39 cellular contexts compared by ENCODE assay signal in the genomic region with DNA sequence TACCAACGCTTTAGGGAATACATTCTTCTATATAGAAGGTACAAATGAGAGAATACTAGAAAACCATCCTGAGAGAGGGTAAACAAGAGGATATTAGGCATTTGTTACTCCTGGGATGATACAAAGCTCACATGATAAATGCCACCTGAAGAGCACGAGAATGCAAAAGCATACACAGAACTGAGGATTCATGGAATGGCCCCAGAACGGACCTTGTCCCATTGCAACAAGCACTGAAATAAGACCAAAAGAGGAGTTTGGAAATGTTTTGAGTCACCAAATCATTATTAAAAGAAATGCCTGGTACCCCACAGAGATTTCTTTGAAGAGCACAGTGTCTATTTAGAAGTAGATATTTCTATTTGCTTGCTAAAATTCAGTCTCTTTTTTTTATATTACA.
"Had no signal": no experiment of that assay in that cellular context is flagged by ENCODE, and none has a peak within 500 bp of the region (broad histone marks: within the 10 kb centered on the region; RNA-seq: fewer than 3 reads in every experiment).

No MANE protein-coding gene starts in this region.

- FAIRE-seq: astrocyte, bronchial epithelial cell had no signal

- H3K36me3 ChIP-seq: adrenal gland, ascending aorta, brain microvascular endothelial cell, breast epithelium, cardiac muscle cell had no signal

- H3K27me3 ChIP-seq: adrenal gland, ascending aorta, body of pancreas, brain microvascular endothelial cell, breast epithelium, cardiac muscle cell had no signal

- DNase-seq: activated effector memory CD4-positive, alpha-beta T cell treated with anti-CD3 and anti-CD28 coated beads, Interleukin-2, amount 50 U/mL, for 16 hours; activated effector memory CD4-positive, alpha-beta T cell treated with Interleukin-2 at 50 U/mL for 16 hours; activated gamma-delta T cell; activated gamma-delta T cell treated with Interleukin-2 at 50 U/mL for 16 hours; activated naive CD4-positive, alpha-beta T cell; activated naive CD4-positive, alpha-beta T cell treated with anti-CD3 and anti-CD28 coated beads for 36 hours; activated naive CD4-positive, alpha-beta T cell treated with anti-CD3 and anti-CD28 coated beads, Interleukin-2, amount 10 ng/mL, durations not matched to agents 7 days and 5 days; activated naive CD4-positive, alpha-beta T cell treated with anti-CD3 and anti-CD28 coated beads, Interleukin-2, amount 50 U/mL, for 16 hours; activated naive CD4-positive, alpha-beta T cell treated with Interleukin-2 at 50 U/mL for 16 hours; activated naive CD8-positive, alpha-beta T cell treated with anti-CD3 and anti-CD28 coated beads for 36 hours; activated naive CD8-positive, alpha-beta T cell treated with anti-CD3 and anti-CD28 coated beads, Interleukin-2, amount 10 ng/mL, durations not matched to agents 7 days and 5 days; activated naive CD8-positive, alpha-beta T cell treated with anti-CD3 and anti-CD28 coated beads, Interleukin-2, amount 50 U/mL, for 24 hours; activated T-cell treated with anti-CD3 and anti-CD28 coated beads, Interleukin-2, amount 50 U/mL, for 24 hours; activated T-cell treated with anti-CD3 and anti-CD28 coated beads, Interleukin-2, amount 50 U/mL, for 4 hours; activated T-cell treated with anti-CD3 and anti-CD28 coated beads, Interleukin-2, amount 50 U/mL, for 48 hours; activated T-cell treated with anti-CD3 and anti-CD28 coated beads, Interleukin-2, amount 50 U/mL, for 72 hours; adrenal gland; amniotic stem cell; amygdala; anterior cingulate cortex; aorta; body of pancreas; brain microvascular endothelial cell; caudate nucleus; central memory CD4-positive, alpha-beta T cell; cerebellar nuclear complex had no signal

- H3K4me1 Mint-ChIP-seq: activated naive CD8-positive, alpha-beta T cell treated with anti-CD3 and anti-CD28 coated beads for 36 hours had no signal

- H3K27me3 Mint-ChIP-seq: activated naive CD4-positive, alpha-beta T cell treated with anti-CD3 and anti-CD28 coated beads, Interleukin-2, amount 10 ng/mL, durations not matched to agents 7 days and 5 days; activated naive CD4-positive, alpha-beta T cell treated with anti-CD3 and anti-CD28 coated beads, Interleukin-2, amount 50 U/mL, for 24 hours; activated naive CD8-positive, alpha-beta T cell; activated naive CD8-positive, alpha-beta T cell treated with anti-CD3 and anti-CD28 coated beads for 36 hours; activated T-cell treated with anti-CD3 and anti-CD28 coated beads, Interleukin-2, amount 50 U/mL, for 24 hours; activated T-helper 17 cell treated with anti-CD3 and anti-CD28 coated beads, Interleukin-2, amount 50 U/mL, for 72 hours; brain; central memory CD8-positive, alpha-beta T cell had no signal

- H3K9me3 Mint-ChIP-seq: activated naive CD4-positive, alpha-beta T cell treated with anti-CD3 and anti-CD28 coated beads for 36 hours; activated naive CD4-positive, alpha-beta T cell treated with anti-CD3 and anti-CD28 coated beads, Interleukin-2, amount 10 ng/mL, durations not matched to agents 7 days and 5 days; activated naive CD4-positive, alpha-beta T cell treated with anti-CD3 and anti-CD28 coated beads, Interleukin-2, amount 50 U/mL, for 24 hours; activated naive CD4-positive, alpha-beta T cell treated with anti-CD3 and anti-CD28 coated beads, Interleukin-2, amount 50 U/mL, for 72 hours; activated naive CD8-positive, alpha-beta T cell treated with anti-CD3 and anti-CD28 coated beads for 36 hours; activated naive CD8-positive, alpha-beta T cell treated with anti-CD3 and anti-CD28 coated beads, Interleukin-2, amount 10 ng/mL, durations not matched to agents 7 days and 5 days; activated naive CD8-positive, alpha-beta T cell treated with anti-CD3 and anti-CD28 coated beads, Interleukin-2, amount 50 U/mL, for 24 hours; activated T-cell treated with anti-CD3 and anti-CD28 coated beads, Interleukin-2, amount 50 U/mL, for 24 hours; activated T-cell treated with anti-CD3 and anti-CD28 coated beads, Interleukin-2, amount 50 U/mL, for 4 hours; activated T-cell treated with anti-CD3 and anti-CD28 coated beads, Interleukin-2, amount 50 U/mL, for 72 hours; activated T-helper 1 cell treated with anti-CD3 and anti-CD28 coated beads, Interleukin-12 subunit alpha, Interleukin-12 subunit beta, Interleukin-2, Interleukin-4 antibody, amounts not matched to agents 30 ng/mL and 10 ng/mL and 1 ng/mL, durations not matched to agents 14 hours and 24 hours and 36 hours; activated T-helper 17 cell treated with anti-CD3 and anti-CD28 coated beads, Interleukin-2, amount 50 U/mL, for 72 hours; activated T-helper 2 cell treated with anti-CD3 and anti-CD28 coated beads, Interferon-gamma antibody, Interleukin-2, Interleukin-4, amounts not matched to agents 10 μg/mL and 5 μg/mL and 100 μg/mL, durations not matched to agents 14 hours and 24 hours and 36 hours; central memory CD8-positive, alpha-beta T cell had no signal

- H3K4me1 ChIP-seq: body of pancreas, breast epithelium had no signal

- H3K9me3 ChIP-seq: adrenal gland, ascending aorta, body of pancreas, breast epithelium had no signal

- H3K4me3 ChIP-seq: adrenal gland, ascending aorta, body of pancreas, breast epithelium, cardiac muscle cell had no signal

- H3K4me3 Mint-ChIP-seq: activated naive CD4-positive, alpha-beta T cell treated with anti-CD3 and anti-CD28 coated beads for 36 hours; activated naive CD4-positive, alpha-beta T cell treated with anti-CD3 and anti-CD28 coated beads, Interleukin-2, amount 10 ng/mL, durations not matched to agents 7 days and 5 days; activated naive CD4-positive, alpha-beta T cell treated with anti-CD3 and anti-CD28 coated beads, Interleukin-2, amount 50 U/mL, for 24 hours; activated naive CD8-positive, alpha-beta T cell; activated naive CD8-positive, alpha-beta T cell treated with anti-CD3 and anti-CD28 coated beads for 36 hours; activated naive CD8-positive, alpha-beta T cell treated with anti-CD3 and anti-CD28 coated beads, Interleukin-2, amount 10 ng/mL, durations not matched to agents 7 days and 5 days; activated naive CD8-positive, alpha-beta T cell treated with anti-CD3 and anti-CD28 coated beads, Interleukin-2, amount 50 U/mL, for 24 hours; activated T-cell treated with anti-CD3 and anti-CD28 coated beads, Interleukin-2, amount 50 U/mL, for 24 hours; activated T-cell treated with anti-CD3 and anti-CD28 coated beads, Interleukin-2, amount 50 U/mL, for 4 hours; activated T-cell treated with anti-CD3 and anti-CD28 coated beads, Interleukin-2, amount 50 U/mL, for 72 hours; activated T-helper 1 cell treated with anti-CD3 and anti-CD28 coated beads, Interleukin-12 subunit alpha, Interleukin-12 subunit beta, Interleukin-2, Interleukin-4 antibody, amounts not matched to agents 30 ng/mL and 10 ng/mL and 1 ng/mL, durations not matched to agents 14 hours and 24 hours and 36 hours; activated T-helper 17 cell treated with anti-CD3 and anti-CD28 coated beads, Interleukin-2, amount 50 U/mL, for 72 hours; brain; central memory CD8-positive, alpha-beta T cell had no signal

- H3K36me3 Mint-ChIP-seq: activated naive CD4-positive, alpha-beta T cell treated with anti-CD3 and anti-CD28 coated beads, Interleukin-2, amount 10 ng/mL, durations not matched to agents 7 days and 5 days; activated naive CD4-positive, alpha-beta T cell treated with anti-CD3 and anti-CD28 coated beads, Interleukin-2, amount 50 U/mL, for 24 hours; activated naive CD4-positive, alpha-beta T cell treated with anti-CD3 and anti-CD28 coated beads, Interleukin-2, amount 50 U/mL, for 72 hours; activated naive CD8-positive, alpha-beta T cell; activated naive CD8-positive, alpha-beta T cell treated with anti-CD3 and anti-CD28 coated beads for 36 hours; activated naive CD8-positive, alpha-beta T cell treated with anti-CD3 and anti-CD28 coated beads, Interleukin-2, amount 10 ng/mL, durations not matched to agents 7 days and 5 days; brain had no signal

- H3K27ac Mint-ChIP-seq: activated naive CD4-positive, alpha-beta T cell treated with anti-CD3 and anti-CD28 coated beads for 36 hours; activated naive CD4-positive, alpha-beta T cell treated with anti-CD3 and anti-CD28 coated beads, Interleukin-2, amount 10 ng/mL, durations not matched to agents 7 days and 5 days; activated naive CD4-positive, alpha-beta T cell treated with anti-CD3 and anti-CD28 coated beads, Interleukin-2, amount 50 U/mL, for 24 hours; activated naive CD4-positive, alpha-beta T cell treated with anti-CD3 and anti-CD28 coated beads, Interleukin-2, amount 50 U/mL, for 72 hours; activated naive CD8-positive, alpha-beta T cell; activated naive CD8-positive, alpha-beta T cell treated with anti-CD3 and anti-CD28 coated beads for 36 hours; activated naive CD8-positive, alpha-beta T cell treated with anti-CD3 and anti-CD28 coated beads, Interleukin-2, amount 10 ng/mL, durations not matched to agents 7 days and 5 days; activated naive CD8-positive, alpha-beta T cell treated with anti-CD3 and anti-CD28 coated beads, Interleukin-2, amount 50 U/mL, for 24 hours; activated T-cell treated with anti-CD3 and anti-CD28 coated beads, Interleukin-2, amount 50 U/mL, for 24 hours; activated T-cell treated with anti-CD3 and anti-CD28 coated beads, Interleukin-2, amount 50 U/mL, for 72 hours; activated T-helper 1 cell treated with anti-CD3 and anti-CD28 coated beads, Interleukin-12 subunit alpha, Interleukin-12 subunit beta, Interleukin-2, Interleukin-4 antibody, amounts not matched to agents 30 ng/mL and 10 ng/mL and 1 ng/mL, durations not matched to agents 14 hours and 24 hours and 36 hours; activated T-helper 17 cell treated with anti-CD3 and anti-CD28 coated beads, Interleukin-2, amount 50 U/mL, for 72 hours; activated T-helper 2 cell treated with anti-CD3 and anti-CD28 coated beads, Interferon-gamma antibody, Interleukin-2, Interleukin-4, amounts not matched to agents 10 μg/mL and 5 μg/mL and 100 μg/mL, durations not matched to agents 14 hours and 24 hours and 36 hours had no signal

- H3K27ac ChIP-seq: adrenal gland, ascending aorta, body of pancreas, brain microvascular endothelial cell, breast epithelium, cardiac muscle cell had no signal

- ATAC-seq: activated naive CD4-positive, alpha-beta T cell treated with anti-CD3 and anti-CD28 coated beads, Interleukin-2, amount 50 U/mL, for 72 hours; activated naive CD8-positive, alpha-beta T cell treated with anti-CD3 and anti-CD28 coated beads, Interleukin-2, amount 50 U/mL, for 24 hours; activated T-cell treated with anti-CD3 and anti-CD28 coated beads, Interleukin-2, amount 50 U/mL, for 4 hours; activated T-cell treated with anti-CD3 and anti-CD28 coated beads, Interleukin-2, amount 50 U/mL, for 72 hours; activated T-helper 17 cell treated with anti-CD3 and anti-CD28 coated beads, Interleukin-2, amount 50 U/mL, for 72 hours; body of pancreas had no signal
